ENCODE assay signal across 1 cellular context in the genomic region with DNA sequence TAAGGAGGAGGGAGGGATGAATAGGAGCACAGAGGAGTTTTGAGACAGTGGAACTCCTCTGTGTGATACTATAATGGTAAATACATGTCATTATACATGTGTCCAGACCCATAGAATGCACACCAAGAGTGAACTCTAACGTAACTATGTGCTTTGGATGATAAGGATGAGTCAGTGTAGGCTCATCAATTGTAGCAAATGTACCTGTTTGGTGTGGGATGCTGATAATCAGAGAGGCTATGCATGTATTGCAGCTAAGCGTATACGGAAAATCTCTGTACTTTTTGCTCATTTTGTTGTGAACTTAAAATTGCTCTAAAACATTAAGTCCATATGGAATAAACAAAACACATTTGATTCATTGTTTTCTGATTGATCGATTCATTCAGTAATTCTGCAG.
TF ChIP-seq lines count a peak whose summit lies in the region.

No MANE protein-coding gene starts in this region.

TF ChIP-seq in K562, 482 proteins besides CTCF, POLR2A, EP300 and RAD21 (continued from another document):
- TF ChIP-seq ATF3 (IDR thresholded peaks at IDR 0.05) (peak; percentile 54), ATF3 (CRISPR knock-in tag; conservative IDR thresholded peaks at IDR 0.05) (no peak), DPF2 (IDR thresholded peaks at IDR 0.05) (0 out of 2 replicates have a peak, but pooled peaks have one; percentile 18), SMARCE1 (IDR thresholded peaks at IDR 0.05) (peak; percentile 16; the same call in 1 of the 2 replicates), NFIC (IDR thresholded peaks at IDR 0.05) (0 out of 2 replicates have a peak, but pooled peaks have one; percentile 9), FOSL1 (tag; conservative IDR thresholded peaks at IDR 0.05) (peak; percentile 91), DDX20 (tag; IDR thresholded peaks at IDR 0.05; ENCODE audit: low read depth) (no peak), CBFA2T2 (conservative IDR thresholded peaks at IDR 0.05) (peak; percentile 56), CTBP1 (IDR thresholded peaks at IDR 0.05; ENCODE audit: borderline replicate concordance) (peak; percentile 22; the same call in 1 of the 2 replicates), JUND (IDR thresholded peaks at IDR 0.05; ENCODE audit: borderline replicate concordance, low read depth, low read length) (peak; percentile 57; the same call in 1 of the 2 replicates), JUND (tag; IDR thresholded peaks at IDR 0.05; ENCODE audit: borderline replicate concordance, low read depth, low read length) (no peak; the same call in 2 of the 3 replicates), ARID1B (IDR thresholded peaks at IDR 0.05) (peak; percentile 71), SMARCA4 (IDR thresholded peaks at IDR 0.05) (peak; percentile 48), ZNF696 (CRISPR knock-in tag; conservative IDR thresholded peaks at IDR 0.05) (no peak), KDM1A (IDR thresholded peaks at IDR 0.05) (peak; percentile 51 to 55; a peak in 2 of 4 replicates), TCF3 (CRISPR knock-in tag; IDR thresholded peaks at IDR 0.05) (peak; percentile 77), CBFA2T3 (IDR thresholded peaks at IDR 0.05) (peak; percentile 79)
- TF ChIP-seq, protein P1, sequence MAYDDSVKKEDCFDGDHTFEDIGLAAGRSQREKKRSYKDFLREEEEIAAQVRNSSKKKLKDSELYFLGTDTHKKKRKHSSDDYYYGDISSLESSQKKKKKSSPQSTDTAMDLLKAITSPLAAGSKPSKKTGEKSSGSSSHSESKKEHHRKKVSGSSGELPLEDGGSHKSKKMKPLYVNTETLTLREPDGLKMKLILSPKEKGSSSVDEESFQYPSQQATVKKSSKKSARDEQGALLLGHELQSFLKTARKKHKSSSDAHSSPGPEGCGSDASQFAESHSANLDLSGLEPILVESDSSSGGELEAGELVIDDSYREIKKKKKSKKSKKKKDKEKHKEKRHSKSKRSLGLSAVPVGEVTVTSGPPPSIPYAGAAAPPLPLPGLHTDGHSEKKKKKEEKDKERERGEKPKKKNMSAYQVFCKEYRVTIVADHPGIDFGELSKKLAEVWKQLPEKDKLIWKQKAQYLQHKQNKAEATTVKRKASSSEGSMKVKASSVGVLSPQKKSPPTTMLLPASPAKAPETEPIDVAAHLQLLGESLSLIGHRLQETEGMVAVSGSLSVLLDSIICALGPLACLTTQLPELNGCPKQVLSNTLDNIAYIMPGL (CRISPR knock-in tag; IDR thresholded peaks at IDR 0.05), result no peak
